8 cellular contexts compared by ENCODE assay signal in genomic region chr3:186953011-186953487, GRCh38. TPM values are rescaled to one million over a fixed set of nuclear protein-coding genes. Genes with fewer than 3 reads are reported as not detected.
DNase-seq lines count a peak whose midpoint lies in the region; ATAC-seq and TF ChIP-seq lines count a peak whose summit lies in the region.

No MANE protein-coding gene starts in this region.

- H3K27me3 ChIP-seq in esophagus squamous epithelium (no peaks in the 10 kb centered on the region), subcutaneous abdominal adipose tissue (ENCODE audit: control insufficient read depth in 5 of 5, insufficient read depth in 4 of 5, low read length in 5 of 5) (no peaks in the 10 kb centered on the region), tibial nerve (no peaks in the 10 kb centered on the region)

- H3K36me3 Mint-ChIP-seq in activated T-cell treated with anti-CD3 and anti-CD28 coated beads, Interleukin-2, amount 50 U/mL, for 24 hours (ENCODE audit: low read depth) = peaks cover 87% of the 10 kb centered on the region

- H3K4me1 ChIP-seq in esophagus squamous epithelium = peaks cover 0 to 32% (median 10%) of the 10 kb centered on the region in 3 donors
- peaks cover 0 to 34% (median 8%) of the 10 kb centered on the region in 5 donors for H3K4me1 ChIP-seq in subcutaneous abdominal adipose tissue (ENCODE audit: control insufficient read depth in 5 of 5, insufficient read depth in 5 of 5, low read length in 5 of 5)
- H3K4me1 ChIP-seq in tibial nerve = peaks cover 0 to 26% (median 0%) of the 10 kb centered on the region in 4 donors

- TF ChIP-seq EP300 in tibial nerve (IDR thresholded peaks at IDR 0.05) = no peak

- H3K4me1 Mint-ChIP-seq in activated T-cell treated with anti-CD3 and anti-CD28 coated beads, Interleukin-2, amount 50 U/mL, for 24 hours (ENCODE audit: low read depth) = peaks cover 88% of the 10 kb centered on the region

- intact Hi-C loops in esophagus squamous epithelium (cut with DNase I) = no loop called here

- 52 to 61% methylated on average over 4 of the region's 4 CpGs for WGBS in esophagus squamous epithelium, 2 donors
- WGBS in tibial nerve, 2 donors = 60 to 66% methylated on average over 4 of the region's 4 CpGs

- H3K4me3 ChIP-seq in esophagus squamous epithelium (no peak overlapping the region), subcutaneous abdominal adipose tissue (ENCODE audit: low read depth in 1 of 5, low read length in 5 of 5) (no peak overlapping the region), tibial nerve (no peak overlapping the region)

- H3K36me3 ChIP-seq in esophagus squamous epithelium (no peaks in the 10 kb centered on the region), subcutaneous abdominal adipose tissue (ENCODE audit: control insufficient read depth in 5 of 5, insufficient read depth in 5 of 5, low read length in 5 of 5) (peaks cover 0 to 3% (median 0%) of the 10 kb centered on the region in 5 donors), tibial nerve (peaks cover 0 to 8% (median 0%) of the 10 kb centered on the region in 3 donors)

- no peak for DNase-seq in activated T-cell treated with anti-CD3 and anti-CD28 coated beads, Interleukin-2, amount 50 U/mL, for 24 hours
- DNase-seq in activated T-cell treated with anti-CD3 and anti-CD28 coated beads for 4 hours (no peak), SKM-1 (lab: John Stamatoyannopoulos, UW; ENCODE audit: unreplicated experiment) (peak; percentile 63), esophagus squamous epithelium (lab: John Stamatoyannopoulos, UW) (no peak), tibial nerve (ENCODE audit: low spot score in 2 of 2) (no peak)

- H3K27ac ChIP-seq in esophagus squamous epithelium (peak overlapping the region in 3 of 4 donors; percentile 29 to 51 (median 49)), subcutaneous abdominal adipose tissue (ENCODE audit: low read depth, low read length) (peak overlapping the region; percentile 59), tibial nerve (peak overlapping the region in 2 of 4 donors; percentile 52 to 68)

- ATAC-seq in GM21526 (IDR thresholded peaks at IDR 0.05; ENCODE audit: low FRiP score, unreplicated experiment) = no peak
- ATAC-seq in GM18873 (IDR thresholded peaks at IDR 0.05; ENCODE audit: low FRiP score, unreplicated experiment) = no peak

- H3K9me3 Mint-ChIP-seq in activated T-cell treated with anti-CD3 and anti-CD28 coated beads, Interleukin-2, amount 50 U/mL, for 24 hours = peaks cover 11% of the 10 kb centered on the region

- H3K9ac ChIP-seq in subcutaneous abdominal adipose tissue (ENCODE audit: low read length in 5 of 5) = peak overlapping the region in 1 of 5 donors; percentile 2

- H3K9me3 ChIP-seq in esophagus squamous epithelium = no peaks in the 10 kb centered on the region
- H3K9me3 ChIP-seq in subcutaneous abdominal adipose tissue (ENCODE audit: control insufficient read depth in 5 of 5, low read length in 5 of 5) = peaks cover 0 to 8% (median 6%) of the 10 kb centered on the region in 5 donors
- H3K9me3 ChIP-seq in tibial nerve = peaks cover 0 to 6% (median 0%) of the 10 kb centered on the region in 4 donors

- H3K27ac Mint-ChIP-seq in activated T-cell treated with anti-CD3 and anti-CD28 coated beads, Interleukin-2, amount 50 U/mL, for 24 hours = peak overlapping the region; percentile 86

- H3K27me3 Mint-ChIP-seq in activated T-cell treated with anti-CD3 and anti-CD28 coated beads, Interleukin-2, amount 50 U/mL, for 24 hours = no peaks in the 10 kb centered on the region

- no peak for TF ChIP-seq POLR2A in esophagus squamous epithelium (IDR thresholded peaks at IDR 0.05)
- TF ChIP-seq POLR2A in tibial nerve (IDR thresholded peaks at IDR 0.05) = no peak

- TF ChIP-seq CTCF in esophagus squamous epithelium (IDR thresholded peaks at IDR 0.05) (no peak), tibial nerve (IDR thresholded peaks at IDR 0.05) (no peak)

- H3K4me3 Mint-ChIP-seq in activated T-cell treated with anti-CD3 and anti-CD28 coated beads, Interleukin-2, amount 50 U/mL, for 24 hours = peak overlapping the region; percentile 37

RNA-seq across cellular contexts. Expression of gene ST6GAL1, which starts 22.7 kb away (rescaled TPM):
- total RNA-seq in esophagus squamous epithelium (10 to 100 TPM in 2 of 4 donors, 1 to 10 TPM in 2; 6.0 to 44.2 (median 15.2) TPM), tibial nerve (10 to 100 TPM; 24.7 to 58.1 (median 44.5) TPM)
